17 cellular contexts compared by ENCODE assay signal in genomic region chr2:220466251-220466691, GRCh38.
DNase-seq lines count a peak whose midpoint lies in the region; ATAC-seq, FAIRE-seq and TF ChIP-seq lines count a peak whose summit lies in the region.
"Had no signal": no experiment of that assay in that cellular context is flagged by ENCODE, and none has a peak within 500 bp of the region (broad histone marks: within the 10 kb centered on the region; RNA-seq: fewer than 3 reads in every experiment).

No MANE protein-coding gene starts in this region.

- no peaks in the 10 kb centered on the region for H3K9me3 ChIP-seq in IMR-90 (ENCODE audit: control insufficient read depth, insufficient read depth, low read length)
- no peaks in the 10 kb centered on the region for H3K9me3 ChIP-seq in sigmoid colon
- H3K9me3 ChIP-seq: HAP-1, Peyer's patch had no signal

- TF ChIP-seq CTCF in IMR-90 (conservative IDR thresholded peaks at IDR 0.05; ENCODE audit: low read depth, low read length) (no peak), astrocyte of the spinal cord (IDR thresholded peaks at IDR 0.05; ENCODE audit: low read depth, low read length) (no peak), sigmoid colon (IDR thresholded peaks at IDR 0.05) (no peak)

- CTCF ChIA-PET in IMR-90 (lab: Yijun Ruan, JAX), result no interaction called here

- H4K91ac ChIP-seq in IMR-90 (ENCODE audit: insufficient read depth, low read depth, low read length), result no peak overlapping the region

- no peak for FAIRE-seq in GM12891 (lab: Jason Lieb, UNC)
- FAIRE-seq: GM12892 had no signal

- no peak for ATAC-seq in IMR-90 (ENCODE audit: low read depth)

- no peak overlapping the region for H2BK20ac ChIP-seq in IMR-90 (ENCODE audit: low read depth, low read length)

- H3K27ac ChIP-seq in IMR-90 (ENCODE audit: insufficient read depth, low read length) (no peak overlapping the region), sigmoid colon (no peak overlapping the region)
- H3K27ac ChIP-seq: C4-2B, Peyer's patch had no signal

- no peak overlapping the region for H4K5ac ChIP-seq in IMR-90 (ENCODE audit: low read depth, low read length)

- no peaks in the 10 kb centered on the region for H3K27me3 ChIP-seq in IMR-90 (ENCODE audit: control insufficient read depth, insufficient read depth, low read length)
- H3K27me3 ChIP-seq in sigmoid colon, result no peaks in the 10 kb centered on the region
- H3K27me3 ChIP-seq: Peyer's patch had no signal

- H3K4me2 ChIP-seq in IMR-90 (ENCODE audit: low read depth, low read length), result no peak overlapping the region

- POLR2A ChIA-PET in IMR-90 (lab: Charles Lee; ENCODE audit: unreplicated experiment), result no interaction called here

- no peak overlapping the region for H3K23ac ChIP-seq in IMR-90 (ENCODE audit: low read depth, low read length)

- dilution Hi-C loops in IMR-90 (cut with HindIII; ENCODE audit: low sequenced_read_pairs, unreplicated experiment), result no loop called here

- intact Hi-C loops in IMR-90 (cut with micrococcal nuclease), result loop anchor here (10.0 kb wide), 1 partner anchor 731 kb away; no protein-coding TSS in a partner anchor
- intact Hi-C loops in sigmoid colon (cut with DNase I), result no loop called here

- no peak for TF ChIP-seq EP300 in sigmoid colon (IDR thresholded peaks at IDR 0.05)

- no peak overlapping the region for H4K8ac ChIP-seq in IMR-90 (ENCODE audit: low read depth in 2 of 2, low read length in 2 of 2)

- H3K9ac ChIP-seq in IMR-90 (ENCODE audit: low read depth, low read length), result no peak overlapping the region

- WGBS in IMR-90 (ENCODE audit: extremely low coverage in 2 of 2, insufficient read length in 1 of 2), 2 experiments, result no CpG with 5 or more reads among the region's 2 CpGs
- 25 to 38% methylated on average over 2 of the region's 2 CpGs for WGBS in sigmoid colon, 2 donors

- no peak overlapping the region for H2AK9ac ChIP-seq in IMR-90 (replicated peaks; ENCODE audit: low read depth, low read length, poor library complexity)

- no peak overlapping the region for H2AFZ ChIP-seq in IMR-90 (replicated peaks; ENCODE audit: low read length, poor library complexity)

- H2BK5ac ChIP-seq in IMR-90 (ENCODE audit: low read depth, low read length, poor library complexity, severe bottlenecking), result no peak overlapping the region

- H2AK5ac ChIP-seq in IMR-90 (ENCODE audit: low read depth, low read length), result no peak overlapping the region

- peak; percentile 7 for DNase-seq in IMR-90
- DNase-seq in astrocyte of the spinal cord (ENCODE audit: low read depth, low spot score), result peak; percentile 58
- DNase-seq in glomerular visceral epithelial cell (ENCODE audit: extremely low spot score), result peak; percentile 8
- peak; percentile 36 for DNase-seq in stromal cell of bone marrow (ENCODE audit: low read depth)
- DNase-seq in GM12891 (ENCODE audit: insufficient read length, low spot score), result no peak
- no peak for DNase-seq in NCI-H1105 treated with DMSO at 0.1 percent for 48 hours (lab: John Stamatoyannopoulos, UW)
- DNase-seq in sigmoid colon, result no peak
- DNase-seq: COR-L47, NCI-H1417 treated with DMSO at 0.1 percent for 48 hours, NCI-H2029, NCI-H510A, NCI-H82, Peyer's patch, SHP77 treated with DMSO at 0.1 percent for 48 hours had no signal

- in situ Hi-C loops in IMR-90 (cut with MboI; ENCODE audit: low sequenced_read_pairs), result no loop called here
- in situ Hi-C loops in astrocyte of the spinal cord (cut with HindIII; ENCODE audit: low sequenced_read_pairs), result no loop called here

- no peak overlapping the region for H2BK15ac ChIP-seq in IMR-90 (ENCODE audit: low read depth, low read length)

- H3K14ac ChIP-seq in IMR-90 (replicated peaks; ENCODE audit: low read depth, low read length), result no peak overlapping the region

- no peak overlapping the region for H3K56ac ChIP-seq in IMR-90 (ENCODE audit: extremely low read depth, insufficient read depth, low read length)

- H2BK120ac ChIP-seq in IMR-90 (ENCODE audit: low read depth, low read length), result no peak overlapping the region

- no peaks in the 10 kb centered on the region for H3K79me1 ChIP-seq in IMR-90 (ENCODE audit: low read depth in 1 of 2, low read length in 2 of 2)

- BruUV-seq in IMR-90 (replicated peaks; lab: Mats Ljungman, UMichigan), result no TSS peak

- no peaks in the 10 kb centered on the region for H3K36me3 ChIP-seq in IMR-90 (ENCODE audit: control insufficient read depth, insufficient read depth, low read length)
- H3K36me3 ChIP-seq in sigmoid colon, result no peaks in the 10 kb centered on the region
- H3K36me3 ChIP-seq: HAP-1, Peyer's patch had no signal

- no peak overlapping the region for H3K18ac ChIP-seq in IMR-90 (ENCODE audit: low read depth, low read length)

- H4K20me1 ChIP-seq in IMR-90 (ENCODE audit: insufficient read depth, low read length), result no peaks in the 10 kb centered on the region

- H3K9me1 ChIP-seq in IMR-90 (ENCODE audit: insufficient read depth, low read length), result peaks cover 3% of the 10 kb centered on the region; the same call in 1 of the 2 replicates

- no peak overlapping the region for H3K4ac ChIP-seq in IMR-90 (ENCODE audit: low read depth, low read length)

- TF ChIP-seq POLR2A in IMR-90 (IDR thresholded peaks at IDR 0.05; ENCODE audit: low read depth, low read length) (no peak), GM12891 (IDR thresholded peaks at IDR 0.05; ENCODE audit: low read depth, low read length) (no peak), sigmoid colon (IDR thresholded peaks at IDR 0.05) (no peak)

- TF ChIP-seq RAD21 in IMR-90 (IDR thresholded peaks at IDR 0.05; ENCODE audit: low read length), result no peak

- H3K4me1 ChIP-seq in IMR-90 (ENCODE audit: control insufficient read depth, insufficient read depth, low read length) (peaks cover 6% of the 10 kb centered on the region), sigmoid colon (no peaks in the 10 kb centered on the region)
- H3K4me1 ChIP-seq: HAP-1, Peyer's patch had no signal

- H3K4me3 ChIP-seq in IMR-90 (ENCODE audit: insufficient read depth, low read depth, low read length) (no peak overlapping the region), astrocyte of the spinal cord (ENCODE audit: low read depth, low read length) (no peak overlapping the region), sigmoid colon (no peak overlapping the region)
- H3K4me3 ChIP-seq: HAP-1, Peyer's patch had no signal

TF ChIP-seq in IMR-90, 13 proteins besides CTCF, POLR2A, EP300 and RAD21:
- no peak for TF ChIP-seq CHD1 (IDR thresholded peaks at IDR 0.05; ENCODE audit: low read depth, low read length)
- no peak for TF ChIP-seq ELK1 (IDR thresholded peaks at IDR 0.05; ENCODE audit: borderline replicate concordance, low read depth, low read length)
- no peak for TF ChIP-seq BHLHE40 (IDR thresholded peaks at IDR 0.05; ENCODE audit: low read depth, low read length)
- TF ChIP-seq MAFK (IDR thresholded peaks at IDR 0.05; ENCODE audit: low read depth, low read length), result no peak

TF ChIP-seq in GM12891, 5 proteins besides CTCF, POLR2A, EP300 and RAD21:
- TF ChIP-seq SPI1 (IDR thresholded peaks at IDR 0.05; ENCODE audit: low read depth, low read length), result no peak

Comparison
In these comparisons a context has a peak if more than half of its experiments do, and no peak if none do; other contexts are left out.
1. DNase-seq: peak in IMR-90 (single experiment), astrocyte of the spinal cord (single experiment), glomerular visceral epithelial cell (single experiment) and stromal cell of bone marrow (single experiment); none in GM12891 (single experiment), NCI-H1105 treated with DMSO at 0.1 percent for 48 hours (single experiment) and sigmoid colon (single experiment).